Comparison of ENCODE assay signal across 26 cellular contexts in genomic region chr13:38844581-38844980, GRCh38.
"Had no signal": no experiment of that assay in that cellular context is flagged by ENCODE, and none has a peak within 500 bp of the region (broad histone marks: within the 10 kb centered on the region; RNA-seq: fewer than 3 reads in every experiment).

No MANE protein-coding gene starts in this region.

- H2AFZ ChIP-seq: hepatocyte had no signal

- H3K27me3 Mint-ChIP-seq: natural killer cell treated with Interleukin-12 subunit alpha and Interleukin-12 subunit beta and Interleukin-15 and Interleukin-18, amount 100 ng/mL, for 72 hours; progenitor cell of endocrine pancreas had no signal

- H3K27me3 ChIP-seq: hepatocyte, left lung, ovary, right atrium auricular region, right lobe of liver, stomach, testis, thyroid gland, transverse colon, upper lobe of left lung, vagina had no signal

- ATAC-seq: left cardiac atrium; left lung; lower lobe of right lung; mucosa of descending colon; naive thymus-derived CD4-positive, alpha-beta T cell; natural killer cell treated with Interleukin-12 subunit alpha and Interleukin-12 subunit beta and Interleukin-15 and Interleukin-18, amount 100 ng/mL, for 72 hours; right lobe of liver; stimulated activated naive B cell treated with anti-CD40 and anti-IgM and Interleukin-4, amounts not matched to agents 10 μg/mL and 1 μg/mL and 100 μg/mL, for 72 hours; stimulated activated naive CD8-positive, alpha-beta T cell treated with anti-CD3 and anti-CD28 coated beads, Interleukin-15, Interleukin-2, amounts not matched to agents 100 U/mL and 50 U/mL, for 24 hours had no signal

- H3K4me3 ChIP-seq: hepatocyte, left lung, lower lobe of right lung, mucosa of descending colon, ovary, right atrium auricular region, right lobe of liver, smooth muscle cell, stomach, testis, thyroid gland, transverse colon, upper lobe of left lung, vagina had no signal

- DNase-seq: kidney glomerular epithelial cell; left cardiac atrium; left lung; lower lobe of right lung; mammary epithelial cell; mesenchymal stem cell; midbrain; mucosa of descending colon; naive thymus-derived CD4-positive, alpha-beta T cell; ovary; right lobe of liver; stimulated activated CD4-positive, alpha-beta T cell treated with anti-CD3 and anti-CD28 coated beads, Interleukin-1b, Interleukin-23, amount 100 ng/mL, for 48 hours; stimulated activated CD4-positive, alpha-beta T cell treated with anti-CD3 and anti-CD28 coated beads, Interleukin-4, amount 100 ng/mL, for 1 hour; stimulated activated naive B cell treated with anti-CD40 and anti-IgM and Interleukin-4, amounts not matched to agents 10 μg/mL and 1 μg/mL and 100 μg/mL, for 72 hours; stimulated activated naive CD8-positive, alpha-beta T cell treated with anti-CD3 and anti-CD28 coated beads, Interleukin-15, Interleukin-2, amounts not matched to agents 100 U/mL and 50 U/mL, for 24 hours; stomach; testis; thyroid gland; transverse colon; upper lobe of left lung had no signal

- H3K9me3 Mint-ChIP-seq: stimulated activated naive B cell treated with anti-CD40 and anti-IgM and Interleukin-4, amounts not matched to agents 10 μg/mL and 1 μg/mL and 100 μg/mL, for 72 hours had no signal

- H3K79me2 ChIP-seq: hepatocyte had no signal

- H3K4me1 Mint-ChIP-seq: naive thymus-derived CD4-positive, alpha-beta T cell; stimulated activated naive B cell treated with anti-CD40 and anti-IgM and Interleukin-4, amounts not matched to agents 10 μg/mL and 1 μg/mL and 100 μg/mL, for 72 hours had no signal

- H3K4me2 ChIP-seq: hepatocyte, smooth muscle cell had no signal

- H3K36me3 Mint-ChIP-seq: naive thymus-derived CD4-positive, alpha-beta T cell; natural killer cell treated with Interleukin-12 subunit alpha and Interleukin-12 subunit beta and Interleukin-15 and Interleukin-18, amount 100 ng/mL, for 72 hours; stimulated activated naive B cell treated with anti-CD40 and anti-IgM and Interleukin-4, amounts not matched to agents 10 μg/mL and 1 μg/mL and 100 μg/mL, for 72 hours had no signal

- H3K27ac ChIP-seq: hepatocyte, left lung, lower lobe of right lung, ovary, right atrium auricular region, right lobe of liver, stomach, testis, thyroid gland, transverse colon, upper lobe of left lung, vagina had no signal

- H3K36me3 ChIP-seq: left lung, lower lobe of right lung, ovary, right atrium auricular region, right lobe of liver, stomach, thyroid gland, transverse colon, upper lobe of left lung, vagina had no signal

- H3K27ac Mint-ChIP-seq: naive thymus-derived CD4-positive, alpha-beta T cell; natural killer cell treated with Interleukin-12 subunit alpha and Interleukin-12 subunit beta and Interleukin-15 and Interleukin-18, amount 100 ng/mL, for 72 hours; stimulated activated naive B cell treated with anti-CD40 and anti-IgM and Interleukin-4, amounts not matched to agents 10 μg/mL and 1 μg/mL and 100 μg/mL, for 72 hours had no signal

- H3K4me3 Mint-ChIP-seq: naive thymus-derived CD4-positive, alpha-beta T cell; natural killer cell treated with Interleukin-12 subunit alpha and Interleukin-12 subunit beta and Interleukin-15 and Interleukin-18, amount 100 ng/mL, for 72 hours; stimulated activated naive B cell treated with anti-CD40 and anti-IgM and Interleukin-4, amounts not matched to agents 10 μg/mL and 1 μg/mL and 100 μg/mL, for 72 hours had no signal

- H3K4me1 ChIP-seq: left lung, lower lobe of right lung, right atrium auricular region, right lobe of liver, stomach, testis, transverse colon, upper lobe of left lung, vagina had no signal
